9 cellular contexts compared by ENCODE assay signal in genomic region chr11:12862761-12863469, GRCh38.
DNase-seq lines count a peak whose midpoint lies in the region; ATAC-seq lines count a peak whose summit lies in the region.
"Had no signal": no experiment of that assay in that cellular context is flagged by ENCODE, and none has a peak within 500 bp of the region (broad histone marks: within the 10 kb centered on the region; RNA-seq: fewer than 3 reads in every experiment).

No MANE protein-coding gene starts in this region.

- WGBS in right cardiac atrium = 28% methylated on average over 11 of the region's 11 CpGs

- H3K27ac ChIP-seq in right cardiac atrium (ENCODE audit: low read length) = peak overlapping the region; percentile 62

- H3K4me3 ChIP-seq in adipocyte (ENCODE audit: low read length) (peak overlapping the region; percentile 14), right cardiac atrium (ENCODE audit: low read length) (peak overlapping the region; percentile 34)

- ATAC-seq in right cardiac atrium (peak in 1 of 2 donors; percentile 74), GM21526 (IDR thresholded peaks at IDR 0.05; ENCODE audit: low FRiP score, unreplicated experiment) (no peak), HG03571 (IDR thresholded peaks at IDR 0.05; ENCODE audit: unreplicated experiment) (no peak), GM21717 (IDR thresholded peaks at IDR 0.05; ENCODE audit: unreplicated experiment) (no peak)

- DNase-seq in GM04503 (ENCODE audit: low read depth) (peak; percentile 71), adipocyte (ENCODE audit: low read depth) (peak; percentile 85), right cardiac atrium (peak; percentile 56 to 83 (median 79)), putamen (ENCODE audit: low spot score) (peak; percentile 38)
- no peak for DNase-seq in activated CD4-positive, alpha-beta T cell treated with anti-CD3 and anti-CD28 coated beads, Interleukin-2, amount 50 U/mL, for 48 hours
- DNase-seq: activated CD4-positive, alpha-beta T cell treated with anti-CD3 and anti-CD28 coated beads for 1 hour had no signal

- H3K36me3 ChIP-seq in adipocyte (ENCODE audit: control insufficient read depth, insufficient read depth, low read length, severe bottlenecking) = peaks cover 19% of the 10 kb centered on the region

- H3K9ac ChIP-seq in adipocyte (ENCODE audit: low read length) = peak overlapping the region; percentile 66

- intact Hi-C loops in right cardiac atrium (cut with DNase I) = no loop called here

- H3K27me3 ChIP-seq in adipocyte (replicated peaks; ENCODE audit: control insufficient read depth, insufficient read depth, low read length) = no peaks in the 10 kb centered on the region
- no peaks in the 10 kb centered on the region for H3K27me3 ChIP-seq in right cardiac atrium (ENCODE audit: control insufficient read depth, insufficient read depth)

- H3K4me1 ChIP-seq in adipocyte (ENCODE audit: control insufficient read depth, insufficient read depth, low read length) (peaks cover 16% of the 10 kb centered on the region), right cardiac atrium (ENCODE audit: control insufficient read depth, insufficient read depth, low read length) (peaks cover 8% of the 10 kb centered on the region)

- H3K9me3 ChIP-seq in adipocyte (ENCODE audit: control insufficient read depth, low read length) (no peaks in the 10 kb centered on the region), right cardiac atrium (ENCODE audit: control insufficient read depth, low read length) (no peaks in the 10 kb centered on the region)

Comparison
In these comparisons a context has a peak if more than half of its experiments do, and no peak if none do; other contexts are left out.
1. DNase-seq: peak in GM04503 (single experiment), adipocyte (single experiment), right cardiac atrium (3 of 3) and putamen (single experiment); none in activated CD4-positive, alpha-beta T cell treated with anti-CD3 and anti-CD28 coated beads, Interleukin-2, amount 50 U/mL, for 48 hours (0 of 2).